Comparison of ENCODE assay signal across 18 cellular contexts in the genomic region with DNA sequence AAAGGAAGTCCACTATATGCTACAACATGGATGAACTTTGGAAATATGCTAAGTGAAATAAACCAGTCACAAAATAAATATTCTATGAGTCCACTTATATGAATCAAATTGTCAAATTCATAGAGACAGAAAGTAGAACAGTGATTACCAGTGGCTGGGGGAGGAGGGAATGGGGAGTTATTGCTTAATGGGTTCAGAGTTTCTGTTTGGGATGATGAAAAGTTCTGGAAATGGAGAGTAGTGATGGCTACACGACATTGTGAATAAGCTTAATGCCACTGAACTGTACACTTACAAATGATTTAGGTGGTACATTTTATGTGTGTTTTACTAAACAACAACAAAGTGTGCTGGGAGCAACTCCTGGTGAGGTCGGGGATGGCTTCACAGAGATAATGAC. TPM values are rescaled to one million over a fixed set of nuclear protein-coding genes. Genes with fewer than 3 reads are reported as not detected.
DNase-seq lines count a peak whose midpoint lies in the region; ATAC-seq and TF ChIP-seq lines count a peak whose summit lies in the region.
"Had no signal": no experiment of that assay in that cellular context is flagged by ENCODE, and none has a peak within 500 bp of the region (broad histone marks: within the 10 kb centered on the region; RNA-seq: fewer than 3 reads in every experiment).

No MANE protein-coding gene starts in this region.

- H3K36me3 Mint-ChIP-seq in nephron progenitor cell (ENCODE audit: low read depth) = peaks cover 10% of the 10 kb centered on the region
- H3K36me3 Mint-ChIP-seq: CD14-positive monocyte; CD4-positive, alpha-beta memory T cell had no signal

- no peak overlapping the region for H3K4ac ChIP-seq in mesendoderm (ENCODE audit: low read depth, low read length)

- peak overlapping the region; percentile 100 for H3K27ac ChIP-seq in C4-2B
- H3K27ac ChIP-seq in mesendoderm (ENCODE audit: low read depth, low read length) = no peak overlapping the region
- H3K27ac ChIP-seq in gastrocnemius medialis = peak overlapping the region; percentile 67 to 94 (median 82)
- H3K27ac ChIP-seq: A549 had no signal

- in situ Hi-C loops in gastrocnemius medialis (cut with MboI; ENCODE audit: low sequenced_read_pairs in 4 of 4) = no loop called here
- in situ Hi-C loops in HAP-1 (cut with MboI; ENCODE audit: low sequenced_read_pairs) = no loop called here

- no peaks in the 10 kb centered on the region for H3K79me2 ChIP-seq in mesendoderm (ENCODE audit: control insufficient read depth, insufficient read depth, low read length)

- H3K9me3 ChIP-seq in gastrocnemius medialis (no peaks in the 10 kb centered on the region), HAP-1 (peaks cover 6% of the 10 kb centered on the region)

- no peaks in the 10 kb centered on the region for H3K79me1 ChIP-seq in mesendoderm (ENCODE audit: low read length)

- DNase-seq in left lobe of liver (ENCODE audit: low spot score) (no peak), mesendoderm (no peak), gastrocnemius medialis (no peak), HAP-1 (ENCODE audit: low spot score in 2 of 2) (no peak), germinal center (ENCODE audit: low spot score) (no peak), nephron progenitor cell (no peak)
- DNase-seq: AML-193; Calu3; CD4-positive, alpha-beta memory T cell; DND-41; EL; H7; KG1 had no signal

- no peak overlapping the region for H4K8ac ChIP-seq in mesendoderm (ENCODE audit: low read depth, low read length)

- H3K9me3 Mint-ChIP-seq in nephron progenitor cell = peaks cover 2% of the 10 kb centered on the region

- peaks cover 5% of the 10 kb centered on the region for H3K27me3 Mint-ChIP-seq in nephron progenitor cell (ENCODE audit: low read depth, poor library complexity)

- no peak for TF ChIP-seq CTCF in C4-2B (conservative IDR thresholded peaks at IDR 0.05)
- no peak for TF ChIP-seq CTCF in gastrocnemius medialis (IDR thresholded peaks at IDR 0.05 in 4 of 5, conservative IDR thresholded peaks at IDR 0.05 in 1 of 5)
- no peak for TF ChIP-seq CTCF in nephron progenitor cell (IDR thresholded peaks at IDR 0.05)

- no CpG with 5 or more reads among the region's 2 CpGs for WGBS in mesendoderm (ENCODE audit: extremely low coverage, insufficient coverage, low lambda C conversion rate)

- no peak overlapping the region for H3K23ac ChIP-seq in mesendoderm (ENCODE audit: low read length)

- no peak overlapping the region for H2BK15ac ChIP-seq in mesendoderm (replicated peaks; ENCODE audit: low read depth)

- no peak overlapping the region for H2BK5ac ChIP-seq in mesendoderm (ENCODE audit: low read length)

- H3K9ac ChIP-seq in mesendoderm (ENCODE audit: low read length) = no peak overlapping the region

- H3K56ac ChIP-seq in mesendoderm (ENCODE audit: low read length) = peak overlapping the region; percentile 44

- peak; percentile 67 for ATAC-seq in left lobe of liver
- no peak for ATAC-seq in gastrocnemius medialis
- ATAC-seq: A549, GM12878, GM23338 had no signal

- H2AK5ac ChIP-seq in mesendoderm (ENCODE audit: low read length) = no peak overlapping the region

- H3K27me3 ChIP-seq in mesendoderm (ENCODE audit: insufficient read depth, low read length, poor library complexity) (no peaks in the 10 kb centered on the region), gastrocnemius medialis (no peaks in the 10 kb centered on the region), HAP-1 (ENCODE audit: low read depth) (no peaks in the 10 kb centered on the region)

- intact Hi-C loops in gastrocnemius medialis (cut with DNase I; ENCODE audit: low total_unique reads) = no loop called here

- no peaks in the 10 kb centered on the region for H3K36me3 ChIP-seq in mesendoderm (ENCODE audit: control insufficient read depth, insufficient read depth, low read length)
- H3K36me3 ChIP-seq in gastrocnemius medialis = no peaks in the 10 kb centered on the region
- no peaks in the 10 kb centered on the region for H3K36me3 ChIP-seq in HAP-1 (replicated peaks)

- no peak overlapping the region for H3K4me2 ChIP-seq in mesendoderm (ENCODE audit: low read length)
- H3K4me2 ChIP-seq: A549, GM23338 had no signal

- no peak overlapping the region for H2BK120ac ChIP-seq in mesendoderm (ENCODE audit: low read depth, low read length)

- H3K27ac Mint-ChIP-seq in nephron progenitor cell = no peak overlapping the region
- H3K27ac Mint-ChIP-seq: GM23338 had no signal

- H3K18ac ChIP-seq in mesendoderm (ENCODE audit: low read length) = no peak overlapping the region

- no peak overlapping the region for H3K4me3 Mint-ChIP-seq in nephron progenitor cell
- H3K4me3 Mint-ChIP-seq: CD14-positive monocyte; CD4-positive, alpha-beta memory T cell; GM23338 had no signal

- no peak for TF ChIP-seq POLR2A in gastrocnemius medialis (IDR thresholded peaks at IDR 0.05)

- H3K4me1 ChIP-seq in mesendoderm (ENCODE audit: control insufficient read depth, low read depth, low read length) (peaks cover 3% of the 10 kb centered on the region), gastrocnemius medialis (peaks cover 44 to 63% of the 10 kb centered on the region in 2 donors), HAP-1 (peaks cover 4% of the 10 kb centered on the region)
- H3K4me1 ChIP-seq: A549 had no signal

- peaks cover 14% of the 10 kb centered on the region for H3K4me1 Mint-ChIP-seq in nephron progenitor cell
- H3K4me1 Mint-ChIP-seq: CD4-positive, alpha-beta memory T cell; GM23338 had no signal

- H4K5ac ChIP-seq in mesendoderm (ENCODE audit: low read length) = no peak overlapping the region

- H3K4me3 ChIP-seq in mesendoderm (ENCODE audit: low read length) (no peak overlapping the region), gastrocnemius medialis (no peak overlapping the region), HAP-1 (no peak overlapping the region)
- H3K4me3 ChIP-seq: A549, GM12878, GM23338 had no signal

RNA-seq across cellular contexts. Expression of a gene that starts 38.1 kb away (rescaled TPM):
- total RNA-seq in left lobe of liver (61.3 TPM), gastrocnemius medialis (100 to 1,000 TPM in 2 of 4 donors, 10 to 100 TPM in 2; 51.6 to 132 (median 94.5) TPM)
- polyA plus RNA-seq in mesendoderm (2013, experiment 1 of 2) = 9.4 TPM
- 10.7 TPM for polyA plus RNA-seq in mesendoderm (2013, experiment 2 of 2)
